ENCODE assay signal across 9 cellular contexts in genomic region chr12:121009744-121010143, GRCh38. TPM values are rescaled to one million over a fixed set of nuclear protein-coding genes. Genes with fewer than 3 reads are reported as not detected.
DNase-seq lines count a peak whose midpoint lies in the region; ATAC-seq, FAIRE-seq and TF ChIP-seq lines count a peak whose summit lies in the region.
"Had no signal": no experiment of that assay in that cellular context is flagged by ENCODE, and none has a peak within 500 bp of the region (broad histone marks: within the 10 kb centered on the region; RNA-seq: fewer than 3 reads in every experiment).

No MANE protein-coding gene starts in this region.

- H3K27ac ChIP-seq in H1 (ENCODE audit: low read depth, low read length) (no peak overlapping the region), neural cell (ENCODE audit: low read length) (no peak overlapping the region)

- H4K8ac ChIP-seq in H1 (ENCODE audit: extremely low read depth, insufficient read depth, low read length), result no peak overlapping the region

- H3K9ac ChIP-seq in H1 (replicated peaks in 1 of 4; ENCODE audit: extremely low read depth in 1 of 4, low read depth in 3 of 4, low read length in 3 of 4) (no peak overlapping the region), neural cell (ENCODE audit: low read length) (no peak overlapping the region)

- peaks cover 0 to 2% of the 10 kb centered on the region in 2 experiments; a peak in 2 of 4 replicates for H3K79me2 ChIP-seq in H1 (ENCODE audit: control insufficient read depth in 1 of 2, insufficient read depth in 2 of 2, low read length in 2 of 2)
- no peaks in the 10 kb centered on the region for H3K79me2 ChIP-seq in neural cell (replicated peaks; ENCODE audit: insufficient read depth, low read length)

- no peak overlapping the region for H3K4me3 Mint-ChIP-seq in activated CD4-positive, alpha-beta memory T cell treated with anti-CD3 and anti-CD28 coated beads for 36 hours
- H3K4me3 Mint-ChIP-seq: activated naive CD4-positive, alpha-beta T cell treated with anti-CD3 and anti-CD28 coated beads, Interleukin-2, amount 50 U/mL, for 24 hours had no signal

- TF ChIP-seq CTCF in H1 (IDR thresholded peaks at IDR 0.05; ENCODE audit: control extremely low read depth in 1 of 3, insufficient read depth in 1 of 3, low read depth in 1 of 3, low read length in 3 of 3) (peak; percentile 52 to 74 (median 60)), neural cell (IDR thresholded peaks at IDR 0.05; ENCODE audit: poor library complexity, severe bottlenecking) (peak; percentile 62)

- H2AK5ac ChIP-seq in H1 (ENCODE audit: low read depth, low read length), result no peak overlapping the region

- H3K4me1 Mint-ChIP-seq in activated CD4-positive, alpha-beta memory T cell treated with anti-CD3 and anti-CD28 coated beads for 36 hours (ENCODE audit: low read depth), result peaks cover 2% of the 10 kb centered on the region

- H2BK15ac ChIP-seq in H1 (ENCODE audit: low read length), result no peak overlapping the region

- peaks cover 15 to 30% (median 20%) of the 10 kb centered on the region in 4 experiments for H3K36me3 ChIP-seq in H1 (ENCODE audit: control insufficient read depth in 2 of 4, insufficient read depth in 4 of 4, low read length in 3 of 4)
- peaks cover 7% of the 10 kb centered on the region for H3K36me3 ChIP-seq in neural cell (ENCODE audit: insufficient read depth, low read length)

- no peak overlapping the region for H3K23ac ChIP-seq in H1 (ENCODE audit: insufficient read length)

- H2AFZ ChIP-seq in H1 (ENCODE audit: low read length) (no peak overlapping the region), neural cell (ENCODE audit: low read depth, low read length) (no peak overlapping the region)

- no peak overlapping the region for H2BK5ac ChIP-seq in H1 (ENCODE audit: low read depth, low read length)

- TF ChIP-seq POLR2A in H1 (IDR thresholded peaks at IDR 0.05; ENCODE audit: control extremely low read depth in 1 of 2, low read depth in 2 of 2, low read length in 2 of 2), result no peak

- H3K4me1 ChIP-seq in H1 (replicated peaks in 1 of 4; ENCODE audit: control insufficient read depth in 3 of 4, insufficient read depth in 4 of 4, low read length in 3 of 4), result no peaks in the 10 kb centered on the region

- no peaks in the 10 kb centered on the region for H3K23me2 ChIP-seq in H1 (ENCODE audit: low read depth, low read length)

- H2BK120ac ChIP-seq in H1 (replicated peaks; ENCODE audit: low read depth, low read length), result no peak overlapping the region

- H3K4me2 ChIP-seq in H1 (ENCODE audit: insufficient read depth in 1 of 2, low read depth in 2 of 2, low read length in 2 of 2) (no peak overlapping the region), neural cell (ENCODE audit: low read length) (no peak overlapping the region)

- no peak overlapping the region for H4K91ac ChIP-seq in H1 (replicated peaks; ENCODE audit: insufficient read length, low read length)

- peak; percentile 58 to 73 for TF ChIP-seq RAD21 in H1 (IDR thresholded peaks at IDR 0.05 in 1 of 2, conservative IDR thresholded peaks at IDR 0.05 in 1 of 2; ENCODE audit: low read depth in 2 of 2, low read length in 2 of 2)
- peak; percentile 70 for TF ChIP-seq RAD21 in neural cell (conservative IDR thresholded peaks at IDR 0.05)

- no peak overlapping the region for H4K5ac ChIP-seq in H1 (ENCODE audit: insufficient read length, low read depth, low read length)

- 83% methylated on average over 9 of the region's 10 CpGs; no CpG with 5 or more reads in 1 of the 2 experiments for WGBS in H1 (ENCODE audit: extremely low coverage in 1 of 2, insufficient coverage in 1 of 2, insufficient read length in 1 of 2, insufficient replicate concordance in 2 of 2, low coverage in 1 of 2, low lambda C conversion rate in 2 of 2, missing lambda C conversion rate in 1 of 2), 2 experiments

- H3K4me3 ChIP-seq in H1 (ENCODE audit: extremely low read depth in 1 of 4, insufficient read depth in 2 of 4, low read depth in 3 of 4, low read length in 4 of 4) (no peak overlapping the region), neural cell (ENCODE audit: low read length) (no peak overlapping the region)

- TF ChIP-seq EP300 in H1 (IDR thresholded peaks at IDR 0.05; ENCODE audit: borderline replicate concordance in 1 of 2, low read depth in 2 of 2, low read length in 2 of 2) (no peak), neural cell (conservative IDR thresholded peaks at IDR 0.05; ENCODE audit: poor library complexity, severe bottlenecking) (no peak)

- H3K14ac ChIP-seq in H1 (ENCODE audit: insufficient read length), result no peak overlapping the region

- no peak overlapping the region for H3K18ac ChIP-seq in H1 (ENCODE audit: extremely low read depth, low read length)

- FAIRE-seq in H1 (lab: Jason Lieb, UNC), result no peak

- intact Hi-C loops in activated CD4-positive, alpha-beta memory T cell treated with anti-CD3 and anti-CD28 coated beads for 36 hours (cut with micrococcal nuclease), result no loop called here

- H3F3A ChIP-seq in neural cell (ENCODE audit: insufficient read depth, low read length, poor library complexity, severe bottlenecking), result no peaks in the 10 kb centered on the region

- H3K9me3 ChIP-seq in H1 (ENCODE audit: insufficient read depth in 2 of 2, low read depth in 1 of 2, low read length in 1 of 2) (no peaks in the 10 kb centered on the region), neural cell (ENCODE audit: low read length) (no peaks in the 10 kb centered on the region)

- no peak overlapping the region for H2BK20ac ChIP-seq in H1 (ENCODE audit: low read length)

- H3K9me3 Mint-ChIP-seq in activated CD4-positive, alpha-beta memory T cell treated with anti-CD3 and anti-CD28 coated beads for 36 hours, result no peaks in the 10 kb centered on the region
- H3K9me3 Mint-ChIP-seq: activated naive CD4-positive, alpha-beta T cell treated with anti-CD3 and anti-CD28 coated beads, Interleukin-2, amount 50 U/mL, for 24 hours had no signal

- CTCF ChIA-PET in H1 (lab: Charles Lee; ENCODE audit: partially characterized antibody), result interaction anchor here (0.6 to 2.7 kb wide), 27 partner anchors 9 to 891 kb away, joined by 3 to 14 read pairs (median 3); no protein-coding TSS in a partner anchor
- CTCF ChIA-PET in activated CD4-positive, alpha-beta memory T cell treated with anti-CD3 and anti-CD28 coated beads for 36 hours (lab: Charles Lee), result interaction anchor here (1.7 kb wide), 1 partner anchor 18 kb away, joined by 3 read pairs; no protein-coding TSS in a partner anchor

- no peak overlapping the region for H2BK12ac ChIP-seq in H1 (ENCODE audit: low read depth, low read length)

- ATAC-seq in GM21367 (IDR thresholded peaks at IDR 0.05; ENCODE audit: unreplicated experiment), result no peak

- POLR2A ChIA-PET in H1 (lab: Charles Lee; ENCODE audit: partially characterized antibody), result interaction anchor here (0.5 to 1.4 kb wide), 4 partner anchors 10 to 37 kb away, joined by 3 to 5 read pairs (median 3); no protein-coding TSS in a partner anchor
- POLR2A ChIA-PET in activated CD4-positive, alpha-beta memory T cell treated with anti-CD3 and anti-CD28 coated beads for 36 hours (lab: Charles Lee), result interaction anchor here (0.7 kb wide), 1 partner anchor 137 kb away, joined by 3 read pairs; no protein-coding TSS in a partner anchor

- H3K9me2 ChIP-seq in neural cell (ENCODE audit: insufficient read depth, low read length), result no peaks in the 10 kb centered on the region

- H3K27ac Mint-ChIP-seq in activated CD4-positive, alpha-beta memory T cell treated with anti-CD3 and anti-CD28 coated beads for 36 hours, result no peak overlapping the region
- H3K27ac Mint-ChIP-seq: activated naive CD4-positive, alpha-beta T cell treated with anti-CD3 and anti-CD28 coated beads, Interleukin-2, amount 50 U/mL, for 24 hours had no signal

- peak; percentile 48 for DNase-seq in EH (ENCODE audit: low read depth)
- DNase-seq in NCI-H2171 treated with DMSO at 0.1 percent for 48 hours (lab: John Stamatoyannopoulos, UW), result peak; percentile 46
- no peak for DNase-seq in H1 (ENCODE audit: low read depth in 1 of 2, low spot score in 2 of 2)
- DNase-seq in DMS153 (lab: John Stamatoyannopoulos, UW), result no peak
- no peak for DNase-seq in activated CD4-positive, alpha-beta T cell treated with anti-CD3 and anti-CD28 coated beads for 4 hours
- no peak for DNase-seq in activated CD4-positive, alpha-beta memory T cell treated with anti-CD3 and anti-CD28 coated beads for 36 hours

- no peaks in the 10 kb centered on the region for H3K79me1 ChIP-seq in H1 (ENCODE audit: low read depth, low read length)

- peaks cover 2% of the 10 kb centered on the region in 2 experiments for H4K20me1 ChIP-seq in H1 (replicated peaks in 1 of 2; ENCODE audit: control insufficient read depth in 1 of 2, insufficient read depth in 2 of 2, low read length in 2 of 2)
- H4K20me1 ChIP-seq in neural cell (ENCODE audit: insufficient read depth), result no peaks in the 10 kb centered on the region

- no peak overlapping the region for H3K56ac ChIP-seq in H1 (replicated peaks; ENCODE audit: insufficient read length, low read depth, low read length)

- H3K36me3 Mint-ChIP-seq in activated CD4-positive, alpha-beta memory T cell treated with anti-CD3 and anti-CD28 coated beads for 36 hours, result peaks cover 28% of the 10 kb centered on the region

- H3K27me3 ChIP-seq in H1 (replicated peaks in 1 of 4; ENCODE audit: control insufficient read depth in 3 of 4, extremely low read depth in 1 of 4, insufficient read depth in 3 of 4, low read length in 3 of 4), result no peaks in the 10 kb centered on the region
- H3K27me3 ChIP-seq in neural cell (ENCODE audit: insufficient read depth, low read depth, low read length), result no peaks in the 10 kb centered on the region

- H3K4ac ChIP-seq in H1 (replicated peaks; ENCODE audit: insufficient read length, low read depth, low read length), result no peak overlapping the region

- no peaks in the 10 kb centered on the region for H3K27me3 Mint-ChIP-seq in activated CD4-positive, alpha-beta memory T cell treated with anti-CD3 and anti-CD28 coated beads for 36 hours
- H3K27me3 Mint-ChIP-seq: activated naive CD4-positive, alpha-beta T cell treated with anti-CD3 and anti-CD28 coated beads, Interleukin-2, amount 50 U/mL, for 24 hours had no signal

RNA-seq across cellular contexts. Expression of gene C12orf43, which starts 6.5 kb away (rescaled TPM):
- 22.3 and 23.7 TPM in 2 replicates for total RNA-seq in H1 (2021; fragmentation: NEBNext Ultra II Directional; extraction: Animal tissue kit (Norgen Biotek cat#: 25700))
- 9.2 and 12.3 TPM in 2 replicates for polyA plus RNA-seq in H1 (2011; rRNA removed)
- 18.5 TPM for polyA plus RNA-seq in H1 (2011; cell fraction: cytosol; rRNA removed)
- polyA plus RNA-seq in H1 (2011; cell fraction: nucleus; rRNA removed), result 18.9 TPM
- polyA plus RNA-seq in H1 (2012, experiment 1 of 2), result 14.1 to 23.5 TPM (median 18.3 TPM) in 4 replicates
- 11.5 TPM for polyA plus RNA-seq in H1 (2012, experiment 2 of 2)
- 17.1 TPM for polyA plus RNA-seq in H1 (2013, experiment 1 of 2)
- 16.8 TPM for polyA plus RNA-seq in H1 (2013, experiment 2 of 2)
- polyA minus RNA-seq in H1 (2011; rRNA and poly(A)+ RNA removed), result 7.4 and 9.7 TPM in 2 replicates
- 11.4 TPM for polyA minus RNA-seq in H1 (2011; cell fraction: cytosol; rRNA and poly(A)+ RNA removed)
- polyA minus RNA-seq in H1 (2011; cell fraction: nucleus; rRNA and poly(A)+ RNA removed), result 11.0 TPM
- 20.3 and 20.8 TPM in 2 replicates for polyA plus RNA-seq in neural cell
- polyA minus RNA-seq in neural cell, result 18.8 and 21.2 TPM in 2 replicates
- 10 to 100 TPM; 19.4 to 19.6 TPM for total RNA-seq in activated CD4-positive, alpha-beta memory T cell treated with anti-CD3 and anti-CD28 coated beads for 36 hours

RNA-seq across cellular contexts. Expression of gene OASL, which starts 29.3 kb away (rescaled TPM):
- total RNA-seq in H1 (2021; fragmentation: NEBNext Ultra II Directional; extraction: Animal tissue kit (Norgen Biotek cat#: 25700)), result not detected in 2 replicates
- polyA plus RNA-seq in H1 (2011; rRNA removed), result not detected in 2 replicates
- polyA plus RNA-seq in H1 (2011; cell fraction: cytosol; rRNA removed), result not detected
- not detected for polyA plus RNA-seq in H1 (2011; cell fraction: nucleus; rRNA removed)
- polyA plus RNA-seq in H1 (2012, experiment 1 of 2), result not detected in 4 replicates
- polyA plus RNA-seq in H1 (2012, experiment 2 of 2), result not detected
- polyA plus RNA-seq in H1 (2013, experiment 1 of 2), result not detected
- not detected for polyA plus RNA-seq in H1 (2013, experiment 2 of 2)
- not detected in 2 replicates for polyA minus RNA-seq in H1 (2011; rRNA and poly(A)+ RNA removed)
- polyA minus RNA-seq in H1 (2011; cell fraction: cytosol; rRNA and poly(A)+ RNA removed), result not detected
- polyA minus RNA-seq in H1 (2011; cell fraction: nucleus; rRNA and poly(A)+ RNA removed), result not detected
- polyA plus RNA-seq in neural cell, result 0.42 TPM in 1 of 2 replicates, not detected in the other
- not detected in 2 replicates for polyA minus RNA-seq in neural cell
- 10 to 100 TPM; 21.9 to 26.5 TPM for total RNA-seq in activated CD4-positive, alpha-beta memory T cell treated with anti-CD3 and anti-CD28 coated beads for 36 hours

RNA-seq across cellular contexts. Expression of gene HNF1A, which starts 31.4 kb away (rescaled TPM):
- not detected in 2 replicates for total RNA-seq in H1 (2021; fragmentation: NEBNext Ultra II Directional; extraction: Animal tissue kit (Norgen Biotek cat#: 25700))
- polyA plus RNA-seq in H1 (2011; rRNA removed), result 0.02 TPM in 1 of 2 replicates, not detected in the other
- polyA plus RNA-seq in H1 (2011; cell fraction: cytosol; rRNA removed), result 0.08 TPM
- not detected for polyA plus RNA-seq in H1 (2011; cell fraction: nucleus; rRNA removed)
- polyA plus RNA-seq in H1 (2012, experiment 1 of 2), result 0.50 TPM in 1 of 4 replicates, not detected in the others
- not detected for polyA plus RNA-seq in H1 (2012, experiment 2 of 2)
- 0.02 TPM for polyA plus RNA-seq in H1 (2013, experiment 1 of 2)
- not detected for polyA plus RNA-seq in H1 (2013, experiment 2 of 2)
- not detected in 2 replicates for polyA minus RNA-seq in H1 (2011; rRNA and poly(A)+ RNA removed)
- not detected for polyA minus RNA-seq in H1 (2011; cell fraction: cytosol; rRNA and poly(A)+ RNA removed)
- polyA minus RNA-seq in H1 (2011; cell fraction: nucleus; rRNA and poly(A)+ RNA removed), result not detected
- not detected in 2 replicates for polyA plus RNA-seq in neural cell
- not detected in 2 replicates for polyA minus RNA-seq in neural cell
- not detected for total RNA-seq in activated CD4-positive, alpha-beta memory T cell treated with anti-CD3 and anti-CD28 coated beads for 36 hours

Comparison
In these comparisons a context has a peak if more than half of its experiments do, and no peak if none do; other contexts are left out.
1. DNase-seq: peak in EH (single experiment) and NCI-H2171 treated with DMSO at 0.1 percent for 48 hours (single experiment); none in H1 (0 of 2), DMS153 (single experiment), activated CD4-positive, alpha-beta T cell treated with anti-CD3 and anti-CD28 coated beads for 4 hours (0 of 2) and activated CD4-positive, alpha-beta memory T cell treated with anti-CD3 and anti-CD28 coated beads for 36 hours (single experiment).
2. RNA of gene OASL, which starts 29.3 kb away (total RNA-seq): 21.9 to 26.5 TPM in activated CD4-positive, alpha-beta memory T cell treated with anti-CD3 and anti-CD28 coated beads for 36 hours; not detected in H1; every median in the first group is over 10 times any median in the second.